In the genomic region with DNA sequence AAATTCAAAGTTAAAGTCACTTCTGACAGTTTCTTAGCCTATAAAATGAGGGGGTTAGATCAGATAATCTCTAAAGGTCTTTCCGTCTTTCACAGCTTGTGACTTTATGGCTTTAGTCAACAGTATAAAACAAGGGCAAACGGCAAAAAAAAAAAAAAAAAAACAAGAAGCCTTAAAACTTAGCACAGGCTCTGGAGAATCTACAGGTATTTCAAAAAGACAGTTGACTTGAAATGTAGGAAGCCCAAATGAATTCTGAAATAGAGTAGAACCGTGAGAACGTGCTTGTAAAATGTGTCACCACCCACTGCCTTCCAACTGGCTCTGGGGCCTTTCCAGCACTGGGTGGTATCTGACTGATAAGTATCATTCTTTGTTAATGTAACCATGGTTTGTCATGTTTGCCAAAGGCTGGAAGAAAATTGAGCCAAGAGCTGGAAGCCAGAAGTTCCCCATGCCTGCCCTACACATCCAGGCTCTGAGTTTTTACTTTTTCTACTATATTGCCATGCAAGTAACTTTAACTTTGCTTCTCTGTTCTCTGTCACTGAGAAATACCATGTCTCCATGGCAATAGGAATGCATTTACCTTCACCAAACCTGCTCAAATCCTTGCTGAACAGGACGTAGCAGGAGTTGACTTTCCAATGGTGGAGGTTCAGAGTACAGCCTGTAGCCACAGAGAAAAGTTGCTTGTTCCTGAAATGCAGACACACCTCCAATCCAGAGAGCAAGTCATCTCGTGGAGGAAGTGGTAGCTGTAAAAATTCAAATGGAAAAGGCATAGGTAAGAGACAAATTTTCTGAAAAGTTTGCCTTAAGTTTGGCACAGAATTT, we compare ENCODE assay signal across 10 cellular contexts. TPM values are rescaled to one million over a fixed set of nuclear protein-coding genes. Genes with fewer than 3 reads are reported as not detected.
DNase-seq lines count a peak whose midpoint lies in the region; ATAC-seq and TF ChIP-seq lines count a peak whose summit lies in the region.
"Had no signal": no experiment of that assay in that cellular context is flagged by ENCODE, and none has a peak within 500 bp of the region (broad histone marks: within the 10 kb centered on the region; RNA-seq: fewer than 3 reads in every experiment).

No MANE protein-coding gene starts in this region.

- intact Hi-C loops in activated T-helper 1 cell treated with anti-CD3 and anti-CD28 coated beads, Interleukin-12 subunit alpha, Interleukin-12 subunit beta, Interleukin-2, Interleukin-4 antibody, amounts not matched to agents 30 ng/mL and 10 ng/mL and 1 ng/mL, durations not matched to agents 14 hours and 24 hours and 36 hours (cut with micrococcal nuclease): no loop called here

- H3K9me3 Mint-ChIP-seq in nephron progenitor cell: peaks cover 13% of the 10 kb centered on the region
- no peaks in the 10 kb centered on the region for H3K9me3 Mint-ChIP-seq in activated T-helper 1 cell treated with anti-CD3 and anti-CD28 coated beads, Interleukin-12 subunit alpha, Interleukin-12 subunit beta, Interleukin-2, Interleukin-4 antibody, amounts not matched to agents 30 ng/mL and 10 ng/mL and 1 ng/mL, durations not matched to agents 14 hours and 24 hours and 36 hours
- H3K9me3 Mint-ChIP-seq: activated naive CD8-positive, alpha-beta T cell treated with anti-CD3 and anti-CD28 coated beads for 36 hours had no signal

- TF ChIP-seq CTCF in C4-2B (conservative IDR thresholded peaks at IDR 0.05) (no peak), fibroblast of lung (conservative IDR thresholded peaks at IDR 0.05 in 1 of 2, IDR thresholded peaks at IDR 0.05 in 1 of 2; ENCODE audit: low read depth in 1 of 2, low read length in 2 of 2) (no peak), nephron progenitor cell (IDR thresholded peaks at IDR 0.05) (no peak), Peyer's patch (IDR thresholded peaks at IDR 0.05) (no peak)

- H4K20me1 ChIP-seq in fibroblast of lung (ENCODE audit: control insufficient read depth, extremely low read depth, insufficient read depth, low read length): no peaks in the 10 kb centered on the region

- no peaks in the 10 kb centered on the region for H3K79me2 ChIP-seq in fibroblast of lung (ENCODE audit: control insufficient read depth, insufficient read depth, low read length)

- H2AFZ ChIP-seq in fibroblast of lung (ENCODE audit: low read length): no peak overlapping the region

- H3K4me3 ChIP-seq in fibroblast of lung (replicated peaks in 1 of 4; ENCODE audit: control extremely low read depth in 1 of 4, insufficient read depth in 1 of 4, low read depth in 3 of 4, low read length in 4 of 4) (no peak overlapping the region), Peyer's patch (no peak overlapping the region)
- H3K4me3 ChIP-seq: tibial nerve had no signal

- peak overlapping the region; percentile 16 for H3K4me2 ChIP-seq in fibroblast of lung (ENCODE audit: extremely low read depth, insufficient read depth, low read length)

- H3K4me1 ChIP-seq in fibroblast of lung (ENCODE audit: control insufficient read depth, extremely low read depth, insufficient read depth, low read length) (peaks cover 20% of the 10 kb centered on the region), Peyer's patch (peaks cover 0 to 8% (median 0%) of the 10 kb centered on the region in 4 donors)

- peak overlapping the region; percentile 31 for H3K27ac Mint-ChIP-seq in nephron progenitor cell
- no peak overlapping the region for H3K27ac Mint-ChIP-seq in activated T-helper 1 cell treated with anti-CD3 and anti-CD28 coated beads, Interleukin-12 subunit alpha, Interleukin-12 subunit beta, Interleukin-2, Interleukin-4 antibody, amounts not matched to agents 30 ng/mL and 10 ng/mL and 1 ng/mL, durations not matched to agents 14 hours and 24 hours and 36 hours
- H3K27ac Mint-ChIP-seq: activated naive CD8-positive, alpha-beta T cell treated with anti-CD3 and anti-CD28 coated beads for 36 hours had no signal

- no peak overlapping the region for H3K9ac ChIP-seq in fibroblast of lung (ENCODE audit: insufficient read depth, low read length)

- DNase-seq in RPMI7951 (ENCODE audit: low read depth) (peak; percentile 95), fibroblast of lung (ENCODE audit: low read depth in 2 of 2) (peak; percentile 78 to 92), nephron progenitor cell (no peak), Peyer's patch (no peak)
- no peak for DNase-seq in activated T-helper 1 cell treated with anti-CD3 and anti-CD28 coated beads, Interleukin-12 subunit alpha, Interleukin-12 subunit beta, Interleukin-2, Interleukin-4 antibody, amounts not matched to agents 30 ng/mL and 10 ng/mL and 1 ng/mL, durations not matched to agents 14 hours and 24 hours and 36 hours (ENCODE audit: low spot score)
- DNase-seq: activated naive CD8-positive, alpha-beta T cell treated with anti-CD3 and anti-CD28 coated beads for 36 hours had no signal

- H3K27me3 Mint-ChIP-seq in nephron progenitor cell (ENCODE audit: low read depth, poor library complexity): peaks cover 4% of the 10 kb centered on the region
- peaks cover 2% of the 10 kb centered on the region for H3K27me3 Mint-ChIP-seq in activated T-helper 1 cell treated with anti-CD3 and anti-CD28 coated beads, Interleukin-12 subunit alpha, Interleukin-12 subunit beta, Interleukin-2, Interleukin-4 antibody, amounts not matched to agents 30 ng/mL and 10 ng/mL and 1 ng/mL, durations not matched to agents 14 hours and 24 hours and 36 hours (ENCODE audit: insufficient read depth)

- no peak overlapping the region for H3K4me3 Mint-ChIP-seq in nephron progenitor cell
- no peak overlapping the region for H3K4me3 Mint-ChIP-seq in activated T-helper 1 cell treated with anti-CD3 and anti-CD28 coated beads, Interleukin-12 subunit alpha, Interleukin-12 subunit beta, Interleukin-2, Interleukin-4 antibody, amounts not matched to agents 30 ng/mL and 10 ng/mL and 1 ng/mL, durations not matched to agents 14 hours and 24 hours and 36 hours
- H3K4me3 Mint-ChIP-seq: activated naive CD8-positive, alpha-beta T cell treated with anti-CD3 and anti-CD28 coated beads for 36 hours had no signal

- H3K27me3 ChIP-seq in fibroblast of lung (ENCODE audit: control insufficient read depth, insufficient read depth, low read length) (no peaks in the 10 kb centered on the region), Peyer's patch (no peaks in the 10 kb centered on the region)
- H3K27me3 ChIP-seq: tibial nerve had no signal

- peaks cover 22% of the 10 kb centered on the region for H3K4me1 Mint-ChIP-seq in nephron progenitor cell
- H3K4me1 Mint-ChIP-seq in activated T-helper 1 cell treated with anti-CD3 and anti-CD28 coated beads, Interleukin-12 subunit alpha, Interleukin-12 subunit beta, Interleukin-2, Interleukin-4 antibody, amounts not matched to agents 30 ng/mL and 10 ng/mL and 1 ng/mL, durations not matched to agents 14 hours and 24 hours and 36 hours (ENCODE audit: low read depth): no peaks in the 10 kb centered on the region
- H3K4me1 Mint-ChIP-seq: activated naive CD8-positive, alpha-beta T cell treated with anti-CD3 and anti-CD28 coated beads for 36 hours had no signal

- H3K27ac ChIP-seq in C4-2B: peak overlapping the region; percentile 76
- H3K27ac ChIP-seq in fibroblast of lung (ENCODE audit: insufficient read depth, low read length): peak overlapping the region; percentile 90
- H3K27ac ChIP-seq in Peyer's patch: no peak overlapping the region
- H3K27ac ChIP-seq: tibial nerve had no signal

- no peaks in the 10 kb centered on the region for H3K36me3 Mint-ChIP-seq in nephron progenitor cell (ENCODE audit: low read depth)
- no peaks in the 10 kb centered on the region for H3K36me3 Mint-ChIP-seq in activated T-helper 1 cell treated with anti-CD3 and anti-CD28 coated beads, Interleukin-12 subunit alpha, Interleukin-12 subunit beta, Interleukin-2, Interleukin-4 antibody, amounts not matched to agents 30 ng/mL and 10 ng/mL and 1 ng/mL, durations not matched to agents 14 hours and 24 hours and 36 hours (ENCODE audit: low read depth)
- H3K36me3 Mint-ChIP-seq: activated naive CD8-positive, alpha-beta T cell treated with anti-CD3 and anti-CD28 coated beads for 36 hours had no signal

- no peaks in the 10 kb centered on the region for H3K9me3 ChIP-seq in fibroblast of lung (ENCODE audit: control insufficient read depth, insufficient read depth, low read depth, low read length)
- no peaks in the 10 kb centered on the region for H3K9me3 ChIP-seq in Peyer's patch
- H3K9me3 ChIP-seq: tibial nerve had no signal

- no peak for ATAC-seq in HG02759 (IDR thresholded peaks at IDR 0.05; ENCODE audit: unreplicated experiment)
- no peak for ATAC-seq in HG03159 (IDR thresholded peaks at IDR 0.05; ENCODE audit: unreplicated experiment)

- TF ChIP-seq POLR2A in Peyer's patch (IDR thresholded peaks at IDR 0.05): no peak

- H3K36me3 ChIP-seq in fibroblast of lung (ENCODE audit: control insufficient read depth, insufficient read depth, low read length): no peaks in the 10 kb centered on the region
- H3K36me3 ChIP-seq in Peyer's patch: no peaks in the 10 kb centered on the region
- H3K36me3 ChIP-seq: tibial nerve had no signal

RNA-seq across cellular contexts. Expression of gene THSD4, which starts 35.8 kb away (rescaled TPM):
- 25.2 and 26.3 TPM in 2 replicates for total RNA-seq in RPMI7951 (2014; rRNA removed; shearing (Covaris generic))
- 58.0 and 95.5 TPM in 2 replicates for total RNA-seq in fibroblast of lung
- polyA plus RNA-seq in fibroblast of lung: 36.6 and 43.1 TPM in 2 replicates
- 47.2 and 71.9 TPM in 2 replicates for polyA plus RNA-seq in fibroblast of lung (2012)
- 88.2 and 129 TPM in 2 replicates for polyA minus RNA-seq in fibroblast of lung (ENCODE audit: low replicate concordance)
- not detected in 2 replicates for total RNA-seq in activated T-helper 1 cell treated with anti-CD3 and anti-CD28 coated beads, Interleukin-12 subunit alpha, Interleukin-12 subunit beta, Interleukin-2, Interleukin-4 antibody, amounts not matched to agents 30 ng/mL and 10 ng/mL and 1 ng/mL, durations not matched to agents 14 hours and 24 hours and 36 hours
- 10 to 100 TPM; 10.7 to 59.5 (median 49.0) TPM for total RNA-seq in Peyer's patch
- total RNA-seq: activated naive CD8-positive, alpha-beta T cell treated with anti-CD3 and anti-CD28 coated beads for 36 hours had no signal

Comparison
In these comparisons a context has a peak if more than half of its experiments do, and no peak if none do; other contexts are left out.
1. H3K27ac ChIP-seq: peak in C4-2B (single experiment) and fibroblast of lung (single experiment); none in Peyer's patch (0 of 4).
2. DNase-seq: peak in RPMI7951 (single experiment) and fibroblast of lung (2 of 2); none in nephron progenitor cell (single experiment), activated T-helper 1 cell treated with anti-CD3 and anti-CD28 coated beads, Interleukin-12 subunit alpha, Interleukin-12 subunit beta, Interleukin-2, Interleukin-4 antibody, amounts not matched to agents 30 ng/mL and 10 ng/mL and 1 ng/mL, durations not matched to agents 14 hours and 24 hours and 36 hours (single experiment) and Peyer's patch (0 of 3).
3. RNA of gene THSD4, which starts 35.8 kb away (total RNA-seq): 58.0 to 95.5 TPM in fibroblast of lung, 10.7 to 59.5 TPM in Peyer's patch and 25.2 to 26.3 TPM in RPMI7951; not detected in activated T-helper 1 cell treated with anti-CD3 and anti-CD28 coated beads, Interleukin-12 subunit alpha, Interleukin-12 subunit beta, Interleukin-2, Interleukin-4 antibody, amounts not matched to agents 30 ng/mL and 10 ng/mL and 1 ng/mL, durations not matched to agents 14 hours and 24 hours and 36 hours; every median in the first group is over 10 times any median in the second.